ENCODE assay signal across 8 cellular contexts in the genomic region with DNA sequence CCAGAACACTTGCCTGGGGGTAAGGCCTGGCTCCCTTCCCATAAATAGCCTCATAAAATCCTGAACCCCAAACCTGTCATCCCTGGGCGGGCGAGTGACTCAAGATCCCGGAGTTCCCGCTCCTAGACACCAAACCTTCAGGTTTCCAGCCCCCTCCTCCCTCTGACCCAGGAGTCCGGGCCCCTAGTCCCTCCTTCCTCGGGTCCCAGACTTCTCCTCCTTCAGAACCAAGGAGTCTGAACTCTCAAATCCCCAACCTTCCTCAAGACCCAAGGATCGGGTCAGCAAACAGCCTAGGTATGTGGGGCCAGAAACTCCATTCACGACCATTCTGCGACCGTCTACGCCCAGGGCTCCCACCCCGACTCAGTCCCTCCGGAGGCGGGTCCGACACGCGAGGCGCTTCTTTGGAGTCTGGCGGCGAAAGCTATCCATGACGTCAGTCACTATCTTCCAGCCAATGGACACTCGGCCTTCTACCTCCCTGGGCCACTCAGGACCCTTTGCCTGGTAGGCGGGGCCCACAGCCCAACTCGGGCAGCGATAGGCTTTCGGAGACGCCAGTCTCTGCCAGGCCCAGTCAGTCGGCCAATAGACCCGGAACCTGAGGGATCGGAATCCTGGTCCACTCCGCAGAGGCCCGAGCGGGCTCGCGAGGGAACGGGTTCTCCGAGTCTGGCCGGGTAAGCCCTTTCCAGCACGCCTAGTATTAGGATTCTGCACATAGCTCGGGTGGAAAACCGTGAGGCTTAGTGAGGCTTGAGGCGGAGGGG. TPM values are rescaled to one million over a fixed set of nuclear protein-coding genes. Genes with fewer than 3 reads are reported as not detected.
DNase-seq lines count a peak whose midpoint lies in the region; ATAC-seq, FAIRE-seq and TF ChIP-seq lines count a peak whose summit lies in the region.

No MANE protein-coding gene starts in this region.

- peak overlapping the region; percentile 93 for H2AFZ ChIP-seq in ACC112 (ENCODE audit: low read length, unreplicated experiment)

- H3K79me2 ChIP-seq in ACC112 (ENCODE audit: control insufficient read depth, insufficient read depth, low read length, unreplicated experiment): peaks cover 3% of the 10 kb centered on the region

- H3K9me3 ChIP-seq in WERI-Rb-1 (ENCODE audit: severe bottlenecking) (no peaks in the 10 kb centered on the region), iPS-20b (ENCODE audit: insufficient read depth, low read depth, low read length) (no peaks in the 10 kb centered on the region), skeletal muscle tissue (ENCODE audit: control insufficient read depth in 3 of 3, low read length in 3 of 3) (no peaks in the 10 kb centered on the region)

- peak overlapping the region; percentile 85 for H3K9ac ChIP-seq in iPS-20b (ENCODE audit: low read depth, low read length)
- H3K9ac ChIP-seq in skeletal muscle tissue (ENCODE audit: low read depth in 1 of 3, low read length in 3 of 3): peak overlapping the region; percentile 85 to 90 (median 87)

- H3K4me1 ChIP-seq in ACC112 (ENCODE audit: control insufficient read depth, insufficient read depth, low read length, unreplicated experiment) (peaks cover 8% of the 10 kb centered on the region), iPS-20b (ENCODE audit: insufficient read depth, low read length) (peaks cover 8% of the 10 kb centered on the region), skeletal muscle tissue (ENCODE audit: control insufficient read depth in 3 of 3, insufficient read depth in 3 of 3, low read length in 3 of 3) (peaks cover 26 to 31% (median 27%) of the 10 kb centered on the region in 3 donors)

- peak overlapping the region; percentile 98 for H3K4me3 ChIP-seq in ACC112 (ENCODE audit: low read depth, low read length)
- peak overlapping the region; percentile 88 for H3K4me3 ChIP-seq in WERI-Rb-1 (ENCODE audit: low read depth, low read length)
- H3K4me3 ChIP-seq in bronchial epithelial cell (ENCODE audit: low read depth, low read length): peak overlapping the region; percentile 57
- H3K4me3 ChIP-seq in iPS-20b (ENCODE audit: low read length): peak overlapping the region; percentile 91
- peak overlapping the region; percentile 80 to 92 (median 84) for H3K4me3 ChIP-seq in skeletal muscle tissue (ENCODE audit: low read length in 3 of 3)

- peak; percentile 94 for DNase-seq in NCI-H2196 treated with DMSO at 0.1 percent for 48 hours (lab: John Stamatoyannopoulos, UW; ENCODE audit: unreplicated experiment)
- peak; percentile 99 for DNase-seq in WERI-Rb-1
- DNase-seq in bronchial epithelial cell (ENCODE audit: low read depth): peak; percentile 98

- TF ChIP-seq CTCF in WERI-Rb-1 (IDR thresholded peaks at IDR 0.05; ENCODE audit: low read depth, low read length): no peak
- no peak for TF ChIP-seq CTCF in bronchial epithelial cell (IDR thresholded peaks at IDR 0.05; ENCODE audit: insufficient read depth, low read length, severe bottlenecking)

- H3K27ac ChIP-seq in ACC112 (ENCODE audit: low read depth, low read length): peak overlapping the region; percentile 84
- peak overlapping the region; percentile 93 for H3K27ac ChIP-seq in WERI-Rb-1
- peak overlapping the region; percentile 20 for H3K27ac ChIP-seq in iPS-20b (ENCODE audit: low read length)
- peak overlapping the region; percentile 74 for H3K27ac ChIP-seq in skeletal muscle tissue (ENCODE audit: low read depth, low read length)

- H3K27me3 ChIP-seq in ACC112 (ENCODE audit: insufficient read depth, low read length) (no peaks in the 10 kb centered on the region), WERI-Rb-1 (ENCODE audit: insufficient read depth, low read depth, severe bottlenecking) (no peaks in the 10 kb centered on the region), bronchial epithelial cell (ENCODE audit: control insufficient read depth, insufficient read depth, low read length) (no peaks in the 10 kb centered on the region), iPS-20b (ENCODE audit: insufficient read depth, low read length) (peaks cover 17% of the 10 kb centered on the region; the same call in 1 of the 2 replicates), skeletal muscle tissue (ENCODE audit: control insufficient read depth in 3 of 3, insufficient read depth in 3 of 3, low read length in 3 of 3) (no peaks in the 10 kb centered on the region)

- FAIRE-seq in bronchial epithelial cell (lab: Jason Lieb, UNC): peak; percentile 75

- H3K36me3 ChIP-seq in ACC112 (ENCODE audit: insufficient read depth, low read length) (no peaks in the 10 kb centered on the region), WERI-Rb-1 (no peaks in the 10 kb centered on the region), bronchial epithelial cell (ENCODE audit: control insufficient read depth, insufficient read depth, low read length) (no peaks in the 10 kb centered on the region), iPS-20b (ENCODE audit: insufficient read depth, low read depth, low read length) (no peaks in the 10 kb centered on the region), skeletal muscle tissue (ENCODE audit: control insufficient read depth in 3 of 3, insufficient read depth in 3 of 3, low read length in 3 of 3) (no peaks in the 10 kb centered on the region)

- ATAC-seq in GM18870 (IDR thresholded peaks at IDR 0.05; ENCODE audit: unreplicated experiment) (peak; percentile 78), HG03108 (IDR thresholded peaks at IDR 0.05; ENCODE audit: unreplicated experiment) (peak; percentile 98)

RNA-seq across cellular contexts. Expression of a gene that starts 6.6 kb away (rescaled TPM):
- total RNA-seq in bronchial epithelial cell: 1.7 TPM in 1 of 2 replicates, not detected in the other
- not detected for total RNA-seq in skeletal muscle tissue

RNA-seq across cellular contexts. Expression of a gene that starts 30.5 kb away (rescaled TPM):
- 7.6 and 8.6 TPM in 2 replicates for total RNA-seq in bronchial epithelial cell
- 8.9 TPM for total RNA-seq in skeletal muscle tissue

RNA-seq across cellular contexts. Expression of a gene that starts 46.0 kb away (rescaled TPM):
- 1.1 and 5.8 TPM in 2 replicates for total RNA-seq in bronchial epithelial cell
- total RNA-seq in skeletal muscle tissue: not detected

Comparison
In these comparisons a context has a peak if more than half of its experiments do, and no peak if none do; other contexts are left out.
1. Peak in every context shown above with its lines: DNase-seq, ATAC-seq, H3K4me3 ChIP-seq and H3K27ac ChIP-seq.
2. H3K27ac ChIP-seq: peak in every context shown above with its lines; median percentile 93 in WERI-Rb-1; 84 in ACC112; 74 in skeletal muscle tissue; 20 in iPS-20b.